8 cellular contexts compared by ENCODE assay signal in genomic region chr1:179714159-179714558, GRCh38.
"Had no signal": no experiment of that assay in that cellular context is flagged by ENCODE, and none has a peak within 500 bp of the region (broad histone marks: within the 10 kb centered on the region; RNA-seq: fewer than 3 reads in every experiment).

No MANE protein-coding gene starts in this region.

- H3K36me3 ChIP-seq: HAP-1 had no signal

- ATAC-seq: HCT116 had no signal

- H3K4me1 ChIP-seq: HAP-1 had no signal

- H3K27ac ChIP-seq: GM23248, KMS-11 had no signal

- H3K4me3 ChIP-seq: GM23248, HAP-1 had no signal

- DNase-seq: GM23248, GOT3, H7, Karpas-422, KBM-7 had no signal
